ENCODE assay signal across 1 cellular context in genomic region chr20:56373942-56374341, GRCh38.
A peak's percentile ranks its signal among the peaks of the same experiment; 100 is the strongest.
TF ChIP-seq lines count a peak whose summit lies in the region.

No MANE protein-coding gene starts in this region.

TF ChIP-seq in HEK293, 187 proteins besides CTCF, POLR2A, EP300 and RAD21 (continued from another document):
- TF ChIP-seq PRDM4 (tag by site-specific recombination; IDR thresholded peaks at IDR 0.05) (no peak), SCRT2 (tag by site-specific recombination; IDR thresholded peaks at IDR 0.05) (no peak), PRDM10 (tag by site-specific recombination; IDR thresholded peaks at IDR 0.05) (peak; percentile 25; the same call in 1 of the 2 replicates), ZNF350 (tag by site-specific recombination; IDR thresholded peaks at IDR 0.05) (no peak), ZNF366 (tag by site-specific recombination; conservative IDR thresholded peaks at IDR 0.05) (0 out of 2 replicates have a peak, but pooled peaks have one; percentile 23), ZNF518A (tag by site-specific recombination; conservative IDR thresholded peaks at IDR 0.05; ENCODE audit: low read depth) (no peak), ZNF548 (tag by site-specific recombination; IDR thresholded peaks at IDR 0.05) (no peak), ZNF354C (tag by site-specific recombination; IDR thresholded peaks at IDR 0.05; ENCODE audit: borderline replicate concordance, low read depth) (no peak), BCL11A (tag by site-specific recombination; IDR thresholded peaks at IDR 0.05; ENCODE audit: low read depth) (no peak), ZNF830 (tag by site-specific recombination; IDR thresholded peaks at IDR 0.05; ENCODE audit: low read depth) (no peak), ZNF266 (tag by site-specific recombination; IDR thresholded peaks at IDR 0.05; ENCODE audit: low read depth) (no peak), ZBTB26 (tag by site-specific recombination; optimal IDR thresholded peaks at IDR 0.05) (no peak), ZNF146 (tag by site-specific recombination; IDR thresholded peaks at IDR 0.05) (no peak), HOXC10 (CRISPR knock-in tag; IDR thresholded peaks at IDR 0.05) (no peak), ZNF23 (tag by site-specific recombination; IDR thresholded peaks at IDR 0.05; ENCODE audit: borderline replicate concordance) (no peak), ZNF423 (tag by site-specific recombination; IDR thresholded peaks at IDR 0.05) (no peak)
